Comparison of ENCODE assay signal across 1 cellular context in the genomic region with DNA sequence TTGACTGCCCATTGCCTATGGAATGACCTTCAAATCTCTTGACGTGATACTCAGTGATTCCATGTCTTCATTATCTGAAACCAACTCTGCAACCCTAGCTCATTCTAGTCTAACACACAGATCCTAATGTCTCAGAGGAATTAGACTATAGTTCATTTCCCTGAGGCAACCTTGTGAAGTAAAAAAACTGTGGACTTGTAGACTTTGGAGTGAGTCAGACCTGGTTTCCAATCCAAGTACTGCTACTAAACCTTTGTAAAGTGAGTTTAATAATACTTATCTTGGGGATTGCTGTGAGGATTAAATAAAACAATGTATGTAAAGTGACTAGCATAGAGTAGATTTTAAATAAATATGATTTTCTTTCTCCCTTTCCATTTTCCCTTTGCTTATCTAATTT.
TF ChIP-seq lines count a peak whose summit lies in the region.

No MANE protein-coding gene starts in this region.

TF ChIP-seq in IMR-90, 13 proteins besides CTCF, POLR2A, EP300 and RAD21 (continued from another document):
- no peak for TF ChIP-seq ELK1 (IDR thresholded peaks at IDR 0.05; ENCODE audit: borderline replicate concordance, low read depth, low read length)
- no peak for TF ChIP-seq BHLHE40 (IDR thresholded peaks at IDR 0.05; ENCODE audit: low read depth, low read length)
- TF ChIP-seq MAFK (IDR thresholded peaks at IDR 0.05; ENCODE audit: low read depth, low read length) = no peak
- TF ChIP-seq CEBPB (IDR thresholded peaks at IDR 0.05; ENCODE audit: low read depth, low read length) = no peak
- TF ChIP-seq FOS (IDR thresholded peaks at IDR 0.05; ENCODE audit: low read depth, low read length) = no peak
